Comparison of ENCODE assay signal across 17 cellular contexts in the genomic region with DNA sequence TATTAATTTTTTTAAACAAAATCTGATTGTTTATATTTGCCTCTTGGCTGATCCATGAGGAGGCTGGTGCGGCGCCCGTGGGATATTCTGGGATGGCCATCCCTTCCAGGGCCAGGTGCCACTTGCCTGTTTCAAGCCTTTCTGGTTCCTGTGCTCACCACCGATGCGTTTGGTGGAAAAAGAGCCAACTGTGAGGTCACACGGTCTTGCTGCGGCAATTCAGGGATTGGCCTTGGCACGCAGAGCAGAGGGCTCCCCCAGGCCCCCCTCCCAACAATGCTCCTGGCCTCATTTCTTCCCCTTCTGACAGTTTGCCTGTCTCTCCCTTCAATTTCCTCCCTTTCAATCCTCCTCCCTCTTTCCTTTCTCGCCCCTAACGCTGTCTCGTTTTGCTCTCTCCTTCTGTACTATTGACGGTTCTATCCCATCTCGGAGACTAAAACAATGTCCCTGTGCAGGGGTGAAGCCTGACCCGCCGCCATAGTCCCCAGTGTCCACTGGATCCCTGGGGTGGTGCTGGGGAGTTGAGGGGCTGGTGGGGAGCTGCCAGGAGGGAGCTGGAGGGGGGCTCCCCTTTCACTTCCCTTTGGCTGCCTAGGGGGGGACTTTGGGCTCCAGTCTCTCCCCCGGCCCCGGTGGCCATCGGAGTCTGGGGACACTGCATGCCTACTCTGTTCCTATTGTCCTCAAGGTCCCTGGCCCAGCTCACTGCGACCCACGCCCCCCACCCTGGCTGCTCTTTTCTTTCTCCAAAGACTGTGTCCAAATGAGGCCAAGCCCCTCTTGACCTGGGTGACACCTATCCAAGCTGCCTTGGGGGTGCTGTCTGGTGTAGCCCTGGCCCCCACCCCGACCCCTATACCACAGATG. TPM values are rescaled to one million over a fixed set of nuclear protein-coding genes. Genes with fewer than 3 reads are reported as not detected.
DNase-seq lines count a peak whose midpoint lies in the region; ATAC-seq, FAIRE-seq and TF ChIP-seq lines count a peak whose summit lies in the region.
"Had no signal": no experiment of that assay in that cellular context is flagged by ENCODE, and none has a peak within 500 bp of the region (broad histone marks: within the 10 kb centered on the region; RNA-seq: fewer than 3 reads in every experiment).

No MANE protein-coding gene starts in this region.

- H3K4me1 Mint-ChIP-seq in IgD-negative memory B cell: no peaks in the 10 kb centered on the region
- H3K4me1 Mint-ChIP-seq in nephron: peaks cover 10% of the 10 kb centered on the region
- H3K4me1 Mint-ChIP-seq: neural crest cell had no signal

- no peak overlapping the region for H3K4me3 ChIP-seq in bronchial epithelial cell (ENCODE audit: low read depth, low read length)

- H3K4me3 Mint-ChIP-seq in IgD-negative memory B cell (no peak overlapping the region), nephron (no peak overlapping the region)
- H3K4me3 Mint-ChIP-seq: activated CD8-positive, alpha-beta T cell treated with anti-CD3 and anti-CD28 coated beads, Interleukin-2, amount 10 ng/mL, durations not matched to agents 7 days and 5 days; neural crest cell had no signal

- TF ChIP-seq CTCF in bronchial epithelial cell (IDR thresholded peaks at IDR 0.05; ENCODE audit: insufficient read depth, low read length, severe bottlenecking) (no peak), nephron (IDR thresholded peaks at IDR 0.05; ENCODE audit: unreplicated experiment in 3 of 3) (no peak)

- H3K27me3 Mint-ChIP-seq in IgD-negative memory B cell (no peaks in the 10 kb centered on the region), nephron (ENCODE audit: low read depth) (no peaks in the 10 kb centered on the region)

- peaks cover 4% of the 10 kb centered on the region for H3K27me3 ChIP-seq in bronchial epithelial cell (ENCODE audit: control insufficient read depth, insufficient read depth, low read length)

- H3K9me3 Mint-ChIP-seq in IgD-negative memory B cell (no peaks in the 10 kb centered on the region), nephron (no peaks in the 10 kb centered on the region)
- H3K9me3 Mint-ChIP-seq: neural crest cell had no signal

- H3K36me3 ChIP-seq in bronchial epithelial cell (ENCODE audit: control insufficient read depth, insufficient read depth, low read length): no peaks in the 10 kb centered on the region

- H3K36me3 Mint-ChIP-seq in IgD-negative memory B cell: no peaks in the 10 kb centered on the region
- no peaks in the 10 kb centered on the region for H3K36me3 Mint-ChIP-seq in nephron (ENCODE audit: low read depth)

- ATAC-seq in HG03354 (IDR thresholded peaks at IDR 0.05; ENCODE audit: poor library complexity, severe bottlenecking, unreplicated experiment) (no peak), GM18909 (IDR thresholded peaks at IDR 0.05; ENCODE audit: poor library complexity, unreplicated experiment) (no peak)
- ATAC-seq: activated CD8-positive, alpha-beta T cell treated with anti-CD3 and anti-CD28 coated beads, Interleukin-2, amount 10 ng/mL, durations not matched to agents 7 days and 5 days; HCT116 had no signal

- H3K27ac Mint-ChIP-seq in IgD-negative memory B cell (peak overlapping the region in 2 of 3 donors; percentile 39 to 60), nephron (peak overlapping the region; percentile 28 to 42 (median 36))
- H3K27ac Mint-ChIP-seq: activated CD8-positive, alpha-beta T cell treated with anti-CD3 and anti-CD28 coated beads, Interleukin-2, amount 10 ng/mL, durations not matched to agents 7 days and 5 days had no signal

- DNase-seq in AG08396 (ENCODE audit: low spot score) (peak; percentile 47), bronchial epithelial cell (ENCODE audit: low read depth) (peak; percentile 25), dedifferentiated amniotic fluid mesenchymal stem cell (ENCODE audit: extremely low spot score) (no peak)
- no peak for DNase-seq in stimulated activated CD4-positive, alpha-beta T cell treated with anti-CD3 and anti-CD28 coated beads, Interleukin-2, amount 100 ng/mL, for 48 hours
- DNase-seq: activated CD8-positive, alpha-beta T cell treated with anti-CD3 and anti-CD28 coated beads, Interleukin-2, amount 10 ng/mL, durations not matched to agents 7 days and 5 days; activated naive CD4-positive, alpha-beta T cell treated with Interleukin-2 at 50 U/mL for 16 hours; T-helper 9 cell had no signal

- no peak for FAIRE-seq in bronchial epithelial cell (lab: Jason Lieb, UNC)
- FAIRE-seq: colon, G401.6 had no signal

RNA-seq across cellular contexts. Expression of a gene that starts 13.1 kb away (rescaled TPM):
- 6.7 TPM for polyA plus RNA-seq in IgD-negative memory B cell
- 3.7 and 4.7 TPM in 2 replicates for total RNA-seq in bronchial epithelial cell

RNA-seq across cellular contexts. Expression of a gene that starts 23.1 kb away (rescaled TPM):
- polyA plus RNA-seq in IgD-negative memory B cell: 8.5 TPM
- 6.1 and 10.1 TPM in 2 replicates for total RNA-seq in bronchial epithelial cell

RNA-seq across cellular contexts. Expression of a gene that starts 45.4 kb away (rescaled TPM):
- polyA plus RNA-seq in IgD-negative memory B cell: 0.05 TPM
- total RNA-seq in bronchial epithelial cell: not detected in 2 replicates
- total RNA-seq: glomerular endothelial cell, RPMI7951 had no signal

Comparison
In these comparisons a context has a peak if more than half of its experiments do, and no peak if none do; other contexts are left out.
1. DNase-seq: peak in AG08396 (single experiment) and bronchial epithelial cell (single experiment); none in dedifferentiated amniotic fluid mesenchymal stem cell (single experiment) and stimulated activated CD4-positive, alpha-beta T cell treated with anti-CD3 and anti-CD28 coated beads, Interleukin-2, amount 100 ng/mL, for 48 hours (0 of 2).